ENCODE assay signal across 9 cellular contexts in genomic region chr12:57694459-57695019, GRCh38. TPM values are rescaled to one million over a fixed set of nuclear protein-coding genes. Genes with fewer than 3 reads are reported as not detected.
DNase-seq lines count a peak whose midpoint lies in the region; ATAC-seq and TF ChIP-seq lines count a peak whose summit lies in the region.
"Had no signal": no experiment of that assay in that cellular context is flagged by ENCODE, and none has a peak within 500 bp of the region (broad histone marks: within the 10 kb centered on the region; RNA-seq: fewer than 3 reads in every experiment).

No MANE protein-coding gene starts in this region.

- TF ChIP-seq POLR2A in adrenal gland (IDR thresholded peaks at IDR 0.05) (no peak), thyroid gland (IDR thresholded peaks at IDR 0.05) (no peak)

- peak overlapping the region; percentile 95 for H3K27ac ChIP-seq in CD8-positive, alpha-beta memory T cell (ENCODE audit: low read depth, low read length)
- peak overlapping the region in 4 of 5 donors; percentile 41 to 83 (median 70) for H3K27ac ChIP-seq in adrenal gland
- H3K27ac ChIP-seq in thyroid gland = peak overlapping the region in 2 of 3 donors; percentile 13 to 56

- no peak overlapping the region for H3K27ac Mint-ChIP-seq in CD8-positive, alpha-beta memory T cell

- intact Hi-C loops in adrenal gland (cut with DNase I) (no loop called here), thyroid gland (cut with DNase I) (loop anchor here (10.0 kb wide), 1 partner anchor 110 kb away; no protein-coding TSS in a partner anchor)

- H3K36me3 ChIP-seq in CD8-positive, alpha-beta memory T cell (ENCODE audit: insufficient read depth, low read length) = peaks cover 24% of the 10 kb centered on the region
- H3K36me3 ChIP-seq in adrenal gland (replicated peaks in 1 of 2) = peaks cover 0 to 26% of the 10 kb centered on the region in 2 donors
- H3K36me3 ChIP-seq in thyroid gland = peaks cover 13 to 20% of the 10 kb centered on the region in 2 donors

- H3K4me1 ChIP-seq in CD8-positive, alpha-beta memory T cell (ENCODE audit: insufficient read depth, low read length) = peaks cover 18% of the 10 kb centered on the region
- H3K4me1 ChIP-seq in adrenal gland (replicated peaks in 1 of 2) (peaks cover 8% of the 10 kb centered on the region in 2 donors), thyroid gland (peaks cover 7% of the 10 kb centered on the region in 2 donors)

- no peak overlapping the region for H3K4me3 Mint-ChIP-seq in CD8-positive, alpha-beta memory T cell
- H3K4me3 Mint-ChIP-seq: naive B cell had no signal

- POLR2A ChIA-PET in CD8-positive, alpha-beta memory T cell (lab: Charles Lee) = interaction anchor here (1.5 kb wide), 1 partner anchor 47 kb away, joined by 4 read pairs; no protein-coding TSS in a partner anchor

- CTCF ChIA-PET in CD8-positive, alpha-beta memory T cell (lab: Charles Lee) = interaction anchor here (0.8 to 2.0 kb wide), 4 partner anchors 12 to 74 kb away, joined by 3 to 8 read pairs (median 4); partner anchors contain the start of gene B4GALNT1

- H3K9me3 ChIP-seq in CD8-positive, alpha-beta memory T cell (ENCODE audit: low read length) = no peaks in the 10 kb centered on the region
- H3K9me3 ChIP-seq in adrenal gland (replicated peaks in 1 of 3) (no peaks in the 10 kb centered on the region), thyroid gland (no peaks in the 10 kb centered on the region)

- peaks cover 6 to 40% (median 26%) of the 10 kb centered on the region in 3 donors for H3K36me3 Mint-ChIP-seq in CD8-positive, alpha-beta memory T cell

- no peaks in the 10 kb centered on the region for H3K27me3 ChIP-seq in CD8-positive, alpha-beta memory T cell (ENCODE audit: insufficient read depth, low read length, poor library complexity, severe bottlenecking)
- H3K27me3 ChIP-seq in adrenal gland = peaks cover 2% of the 10 kb centered on the region
- no peaks in the 10 kb centered on the region for H3K27me3 ChIP-seq in thyroid gland

- no peak for DNase-seq in CD8-positive, alpha-beta memory T cell
- DNase-seq in adrenal gland (peak in 1 of 7 donors; percentile 9), iris pigment epithelial cell (ENCODE audit: low read depth) (peak; percentile 14), thyroid gland (peak; percentile 7 to 15), mucosa of gallbladder (ENCODE audit: low spot score) (no peak)
- no peak for DNase-seq in stimulated activated CD8-positive, alpha-beta memory T cell treated with anti-CD3 and anti-CD28 coated beads, Interleukin-4, amount 100 ng/mL, for 48 hours
- DNase-seq in stimulated activated CD4-positive, alpha-beta T cell treated with anti-CD3 and anti-CD28 coated beads, Interleukin-4, amount 100 ng/mL, for 4 hours = no peak

- H3K4me3 ChIP-seq in CD8-positive, alpha-beta memory T cell (ENCODE audit: low read length) = peak overlapping the region; percentile 99
- H3K4me3 ChIP-seq in adrenal gland (peak overlapping the region; percentile 67 to 85 (median 82)), thyroid gland (replicated peaks in 1 of 3) (peak overlapping the region; percentile 62 to 100 (median 95))

- no peak for TF ChIP-seq CTCF in adrenal gland (IDR thresholded peaks at IDR 0.05)
- TF ChIP-seq CTCF in thyroid gland (IDR thresholded peaks at IDR 0.05) = no peak

- ATAC-seq in HG03159 (IDR thresholded peaks at IDR 0.05; ENCODE audit: unreplicated experiment) = peak; percentile 4

- H3K4me1 Mint-ChIP-seq in CD8-positive, alpha-beta memory T cell = peaks cover 2 to 29% (median 21%) of the 10 kb centered on the region in 3 donors

- 1 to 2% (median 1%) methylated on average over 14 to 15 of the region's 15 CpGs for WGBS in adrenal gland, 4 donors
- 1 to 2% methylated on average over 15 of the region's 15 CpGs for WGBS in thyroid gland, 2 donors

- no peaks in the 10 kb centered on the region for H3K9me3 Mint-ChIP-seq in CD8-positive, alpha-beta memory T cell
- H3K9me3 Mint-ChIP-seq: naive B cell had no signal

- H3K27me3 Mint-ChIP-seq in CD8-positive, alpha-beta memory T cell = peaks cover 3 to 10% of the 10 kb centered on the region in 2 donors

RNA-seq across cellular contexts. Expression of gene OS9, which starts 0.6 kb away (rescaled TPM):
- 100 to 1,000 TPM in 1 of 2 experiments, 10 to 100 TPM in 1; 96.8 to 103 TPM for total RNA-seq in CD8-positive, alpha-beta memory T cell
- 86.9 TPM for polyA plus RNA-seq in CD8-positive, alpha-beta memory T cell
- total RNA-seq in adrenal gland = 100 to 1,000 TPM; 212 to 428 (median 296) TPM
- 100 to 1,000 TPM; 155 to 282 (median 234) TPM for polyA plus RNA-seq in adrenal gland
- 100 to 1,000 TPM; 262 to 393 (median 286) TPM for total RNA-seq in thyroid gland
- total RNA-seq in mucosa of gallbladder = 249 TPM

RNA-seq across cellular contexts. Expression of gene AGAP2, which starts 44.0 kb away (rescaled TPM):
- 10 to 100 TPM; 29.9 to 31.7 TPM for total RNA-seq in CD8-positive, alpha-beta memory T cell
- polyA plus RNA-seq in CD8-positive, alpha-beta memory T cell = 6.4 TPM
- total RNA-seq in adrenal gland (1 to 10 TPM in 7 of 8 donors, under 1 TPM in 1; 0.97 to 4.0 (median 2.0) TPM), thyroid gland (1 to 10 TPM in 1 of 4 donors, under 1 TPM in 3; 0.45 to 1.3 (median 0.80) TPM), mucosa of gallbladder (2.6 TPM)
- 1 to 10 TPM; 1.9 to 8.1 (median 2.6) TPM for polyA plus RNA-seq in adrenal gland

RNA-seq across cellular contexts. Expression of gene TSPAN31, which starts 50.3 kb away (rescaled TPM):
- total RNA-seq in CD8-positive, alpha-beta memory T cell = 10 to 100 TPM; 12.0 to 13.0 TPM
- polyA plus RNA-seq in CD8-positive, alpha-beta memory T cell = 46.9 TPM
- total RNA-seq in adrenal gland (100 to 1,000 TPM in 1 of 8 donors, 10 to 100 TPM in 7; 44.2 to 115 (median 61.6) TPM), thyroid gland (100 to 1,000 TPM; 110 to 166 (median 137) TPM), mucosa of gallbladder (44.8 TPM)
- polyA plus RNA-seq in adrenal gland = 10 to 100 TPM; 25.3 to 50.7 (median 45.1) TPM

RNA-seq across cellular contexts. Expression of gene CDK4, which starts 57.6 kb away (rescaled TPM):
- total RNA-seq in CD8-positive, alpha-beta memory T cell = 100 to 1,000 TPM; 268 to 304 TPM
- polyA plus RNA-seq in CD8-positive, alpha-beta memory T cell = 76.0 TPM
- 100 to 1,000 TPM in 7 of 8 donors, 10 to 100 TPM in 1; 90.9 to 197 (median 143) TPM for total RNA-seq in adrenal gland
- 10 to 100 TPM; 46.8 to 78.8 (median 66.1) TPM for polyA plus RNA-seq in adrenal gland
- 100 to 1,000 TPM in 3 of 4 donors, 10 to 100 TPM in 1; 95.2 to 137 (median 113) TPM for total RNA-seq in thyroid gland
- 67.8 TPM for total RNA-seq in mucosa of gallbladder

Comparison
In these comparisons a context has a peak if more than half of its experiments do, and no peak if none do; other contexts are left out.
1. DNase-seq: peak in iris pigment epithelial cell (single experiment) and thyroid gland (2 of 2); none in CD8-positive, alpha-beta memory T cell (0 of 5), stimulated activated CD8-positive, alpha-beta memory T cell treated with anti-CD3 and anti-CD28 coated beads, Interleukin-4, amount 100 ng/mL, for 48 hours (single experiment), mucosa of gallbladder (single experiment) and stimulated activated CD4-positive, alpha-beta T cell treated with anti-CD3 and anti-CD28 coated beads, Interleukin-4, amount 100 ng/mL, for 4 hours (0 of 2).
2. H3K27ac ChIP-seq: peak in every context shown above with its lines; median percentile 95 in CD8-positive, alpha-beta memory T cell; 70 in adrenal gland; 34 in thyroid gland.
3. Peak in every context shown above with its lines, with median percentiles within 50 percentile points of each other: H3K4me3 ChIP-seq.